8 cellular contexts compared by ENCODE assay signal in the genomic region with DNA sequence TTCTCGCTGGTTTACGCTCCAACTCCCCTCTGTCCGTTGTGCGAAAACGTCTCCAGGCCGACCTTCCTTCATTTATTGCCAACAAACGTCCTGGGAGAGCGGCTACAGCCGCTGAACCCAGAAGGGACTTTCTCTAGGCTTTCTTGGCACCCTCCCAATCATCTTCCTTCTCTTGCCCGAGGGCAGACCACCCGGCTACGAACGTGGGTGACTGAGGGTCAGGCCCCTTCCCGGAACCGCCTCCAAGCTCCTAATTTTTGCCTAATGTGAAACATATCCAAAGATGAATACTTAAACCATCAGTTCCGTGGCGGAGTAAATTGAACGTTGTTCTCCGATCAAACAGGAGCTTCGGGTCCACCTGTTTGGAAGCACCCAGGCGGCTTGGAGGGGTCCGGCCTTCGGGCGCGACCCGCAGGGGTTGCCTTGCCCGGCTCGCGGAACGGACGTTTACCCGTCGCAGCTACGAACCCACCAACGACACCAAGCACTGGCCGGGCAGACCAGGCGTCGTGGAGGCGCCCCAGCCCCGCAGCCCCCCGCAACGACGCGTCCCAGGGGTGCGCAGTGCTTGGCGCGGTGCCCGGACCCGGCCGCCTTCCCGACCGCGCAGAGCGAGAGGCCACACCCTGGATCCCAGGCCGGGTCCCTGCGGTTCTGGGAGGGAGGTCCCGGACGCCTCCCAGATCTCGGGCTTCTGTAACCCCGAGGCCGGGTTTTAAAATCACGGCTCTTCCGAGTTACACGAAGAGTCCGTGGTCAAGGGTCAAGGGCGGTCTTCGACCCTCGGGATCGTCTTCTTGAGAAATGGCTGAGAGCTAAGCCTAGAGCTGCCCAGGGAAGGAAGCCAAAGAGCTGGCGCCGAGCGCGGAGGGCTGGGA. TPM values are rescaled to one million over a fixed set of nuclear protein-coding genes. Genes with fewer than 3 reads are reported as not detected.
DNase-seq lines count a peak whose midpoint lies in the region; TF ChIP-seq lines count a peak whose summit lies in the region.
"Not testable (repeated sequence)": the region's sequence is repeated elsewhere in the genome, so short reads cannot be mapped to it uniquely, and the experiment has no call there.

No MANE protein-coding gene starts in this region.

- in situ Hi-C loops in GM23248 (cut with MboI); transverse colon (cut with MboI; ENCODE audit: low pct_ligation_motif_present in 1 of 4, low pct_unique_long_range_greater_than_20kb in 1 of 4, low sequenced_read_pairs in 3 of 4): not testable (repeated sequence)

- not testable (repeated sequence) for H3K27ac Mint-ChIP-seq in immature natural killer cell

- H3K27me3 ChIP-seq in GM06990 (replicated peaks; ENCODE audit: control insufficient read depth, insufficient read depth, low read length); effector memory CD4-positive, alpha-beta T cell (replicated peaks; ENCODE audit: control insufficient read depth, insufficient read depth, low read length, poor library complexity, severe bottlenecking): not testable (repeated sequence)
- H3K27me3 ChIP-seq in GM23248 (replicated peaks; ENCODE audit: insufficient read depth): peaks cover 13% of the 10 kb centered on the region
- H3K27me3 ChIP-seq in HUES64 (ENCODE audit: insufficient read depth, low read length): peaks cover 75% of the 10 kb centered on the region
- H3K27me3 ChIP-seq in osteoblast (ENCODE audit: insufficient read depth, low read length): peaks cover 17% of the 10 kb centered on the region
- peaks cover 70% of the 10 kb centered on the region for H3K27me3 ChIP-seq in transverse colon

- not testable (repeated sequence) for H3K4me2 ChIP-seq in GM23248 (ENCODE audit: unreplicated experiment)
- peak overlapping the region; percentile 51 for H3K4me2 ChIP-seq in osteoblast (ENCODE audit: insufficient read depth, low read length)

- not testable (repeated sequence) for TF ChIP-seq CTCF in GM06990 (IDR thresholded peaks at IDR 0.05; ENCODE audit: insufficient read depth, low read length, poor library complexity, severe bottlenecking); osteoblast (IDR thresholded peaks at IDR 0.05; ENCODE audit: extremely low read depth, low read depth, low read length); transverse colon (IDR thresholded peaks at IDR 0.05)

- peaks cover 0 to 16% (median 16%) of the 10 kb centered on the region in 3 donors for H3K27me3 Mint-ChIP-seq in immature natural killer cell (ENCODE audit: low read depth in 3 of 3)

- intact Hi-C loops in transverse colon (cut with DNase I; ENCODE audit: low total_unique reads): not testable (repeated sequence)

- not testable (repeated sequence) for H3K27ac ChIP-seq in GM23248; HUES64 (ENCODE audit: low read depth, low read length); effector memory CD4-positive, alpha-beta T cell (ENCODE audit: insufficient read depth, low read length, poor library complexity, severe bottlenecking); osteoblast (ENCODE audit: low read depth, low read length); transverse colon

- H2AFZ ChIP-seq in GM23248; osteoblast (ENCODE audit: low read length): not testable (repeated sequence)

- not testable (repeated sequence) for DNase-seq in GM06990 (ENCODE audit: extremely low read depth, insufficient read length); GM23248; effector memory CD4-positive, alpha-beta T cell; immature natural killer cell; osteoblast (ENCODE audit: insufficient read length, low spot score, missing footprints); transverse colon
- peak; percentile 66 for DNase-seq in activated CD8-positive, alpha-beta memory T cell treated with anti-CD3 and anti-CD28 coated beads for 24 hours

- not testable (repeated sequence) for H3F3A ChIP-seq in GM23248 (ENCODE audit: insufficient read depth)

- not testable (repeated sequence) for TF ChIP-seq EP300 in transverse colon (IDR thresholded peaks at IDR 0.05; ENCODE audit: low read depth)

- H3K9ac ChIP-seq in GM23248; HUES64 (ENCODE audit: low read depth, low read length): not testable (repeated sequence)

- H3K4me3 Mint-ChIP-seq in immature natural killer cell: peak overlapping the region in 4 of 5 donors; percentile 59 to 69 (median 66)

- not testable (repeated sequence) for H4K20me1 ChIP-seq in GM23248 (ENCODE audit: insufficient read depth); osteoblast (ENCODE audit: insufficient read depth, low read length)

- H3K36me3 ChIP-seq in GM06990 (ENCODE audit: control insufficient read depth, insufficient read depth, low read length); GM23248 (ENCODE audit: low read depth); HUES64 (ENCODE audit: insufficient read depth, low read length); effector memory CD4-positive, alpha-beta T cell (ENCODE audit: control insufficient read depth, insufficient read depth, low read length); osteoblast (ENCODE audit: insufficient read depth, low read length); transverse colon: not testable (repeated sequence)

- 5% methylated on average over 16 to 55 of the region's 73 CpGs for WGBS in GM23248 (ENCODE audit: low coverage in 1 of 2, low lambda C conversion rate in 2 of 2, missing lambda C conversion rate in 2 of 2), 2 experiments
- WGBS in HUES64: 2% methylated on average over 62 of the region's 73 CpGs
- 3% methylated on average over 43 of the region's 73 CpGs; no CpG with 5 or more reads in 1 of the 2 donors for WGBS in transverse colon (ENCODE audit: low coverage in 1 of 2), 2 donors

- not testable (repeated sequence) for H3K9me2 ChIP-seq in GM23248 (ENCODE audit: insufficient read depth)

- H3K4me1 Mint-ChIP-seq in immature natural killer cell: peaks cover 19 to 23% of the 10 kb centered on the region in 2 donors

- peak overlapping the region; percentile 54 for H3K4me3 ChIP-seq in GM06990 (replicated peaks; ENCODE audit: low read depth, low read length)
- peak overlapping the region; percentile 45 for H3K4me3 ChIP-seq in GM23248
- H3K4me3 ChIP-seq in HUES64 (ENCODE audit: low read length): 0 out of 2 replicates have a peak overlapping the region, but pooled peaks have one; percentile 36
- H3K4me3 ChIP-seq in effector memory CD4-positive, alpha-beta T cell (ENCODE audit: insufficient read depth, low read depth, low read length, poor library complexity, severe bottlenecking): peak overlapping the region; percentile 29
- not testable (repeated sequence) for H3K4me3 ChIP-seq in osteoblast (ENCODE audit: insufficient read depth, low read length)
- H3K4me3 ChIP-seq in transverse colon: peak overlapping the region in 3 of 4 donors; percentile 18 to 56 (median 35)

- not testable (repeated sequence) for H3K9me3 ChIP-seq in GM23248 (ENCODE audit: low read depth); HUES64 (ENCODE audit: insufficient read depth, low read depth, low read length); effector memory CD4-positive, alpha-beta T cell (ENCODE audit: control insufficient read depth, low read length); osteoblast (ENCODE audit: low read depth, low read length); transverse colon

- H3K9me3 Mint-ChIP-seq in immature natural killer cell: not testable (repeated sequence)

- not testable (repeated sequence) for H3K4me1 ChIP-seq in GM23248 (ENCODE audit: insufficient read depth); HUES64 (ENCODE audit: insufficient read depth, low read length); osteoblast (ENCODE audit: insufficient read depth, low read length)
- H3K4me1 ChIP-seq in effector memory CD4-positive, alpha-beta T cell (ENCODE audit: control insufficient read depth, insufficient read depth, low read length, poor library complexity, severe bottlenecking): peaks cover 11% of the 10 kb centered on the region
- peaks cover 0 to 38% (median 14%) of the 10 kb centered on the region in 4 donors for H3K4me1 ChIP-seq in transverse colon

- H3K36me3 Mint-ChIP-seq in immature natural killer cell: not testable (repeated sequence)

- not testable (repeated sequence) for TF ChIP-seq POLR2A in transverse colon (IDR thresholded peaks at IDR 0.05)

- H3K79me2 ChIP-seq in GM23248 (ENCODE audit: insufficient read depth); osteoblast (ENCODE audit: insufficient read depth, low read length): not testable (repeated sequence)

RNA-seq across cellular contexts. Expression of a gene that starts 4.0 kb away (rescaled TPM):
- not detected in 2 replicates for total RNA-seq in GM23248 (2014; rRNA removed; shearing (Covaris generic))
- polyA plus RNA-seq in GM23248 (2016; fragmentation: Nextera tagmentation; extraction: Ambion mirVana): not detected in 2 replicates
- not detected for polyA plus RNA-seq in HUES64 (2013, experiment 1 of 2)
- not detected for polyA plus RNA-seq in HUES64 (2013, experiment 2 of 2)
- polyA plus RNA-seq in immature natural killer cell: not detected
- under 0.01 and 0.29 TPM in 2 replicates for total RNA-seq in osteoblast
- under 1 TPM in 1 of 4 donors, not detected in 3; 0.16 TPM for total RNA-seq in transverse colon
